25 cellular contexts compared by ENCODE assay signal in the genomic region with DNA sequence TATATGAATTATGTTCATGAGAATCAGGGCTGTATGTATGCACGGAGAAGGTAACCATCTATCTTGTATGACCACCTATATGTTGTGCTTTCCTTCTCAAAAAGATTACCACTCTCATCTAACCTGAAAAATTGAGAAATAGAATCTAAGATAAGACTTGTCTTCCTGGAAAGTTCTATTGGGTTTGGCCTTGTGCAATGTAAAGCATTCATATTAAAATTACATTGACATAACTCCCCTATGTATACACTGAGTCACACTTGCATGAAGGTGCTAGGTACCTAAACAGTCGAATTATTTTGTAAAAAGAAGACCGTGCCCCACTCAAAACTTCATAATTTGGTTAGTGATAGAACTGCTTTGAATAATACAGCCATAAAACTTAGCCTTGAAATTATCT.
"Had no signal": no experiment of that assay in that cellular context is flagged by ENCODE, and none has a peak within 500 bp of the region (broad histone marks: within the 10 kb centered on the region; RNA-seq: fewer than 3 reads in every experiment).

No MANE protein-coding gene starts in this region.

- H3K4me1 ChIP-seq: stomach, suprapubic skin, testis, thyroid gland, tibial artery, tibial nerve, transverse colon, upper lobe of left lung, upper lobe of right lung, uterus, vagina had no signal

- H3K9me3 ChIP-seq: suprapubic skin, testis, thoracic aorta, thyroid gland, tibial artery, transverse colon, upper lobe of right lung, uterus, vagina had no signal

- DNase-seq: stimulated activated CD4-positive, alpha-beta T cell treated with anti-CD3 and anti-CD28 coated beads, Interleukin-2, amount 100 ng/mL, for 48 hours; stimulated activated CD4-positive, alpha-beta T cell treated with anti-CD3 and anti-CD28 coated beads, Interleukin-4, amount 100 ng/mL, for 1 hour; stimulated activated CD4-positive, alpha-beta T cell treated with anti-CD3 and anti-CD28 coated beads, Interleukin-4, amount 100 ng/mL, for 24 hours; stimulated activated CD4-positive, alpha-beta T cell treated with anti-CD3 and anti-CD28 coated beads, Interleukin-4, amount 100 ng/mL, for 4 hours; stimulated activated CD8-positive, alpha-beta memory T cell treated with anti-CD3 and anti-CD28 coated beads, Interleukin-4, amount 100 ng/mL, for 48 hours; stimulated activated naive B cell treated with anti-CD40 and anti-IgM and Interleukin-4, amounts not matched to agents 10 μg/mL and 1 μg/mL and 100 μg/mL, for 72 hours; stimulated activated naive CD4-positive, alpha-beta T cell; stimulated activated naive CD4-positive, alpha-beta T cell treated with Interleukin-2 at 50 U/mL for 16 hours; stimulated activated naive CD8-positive, alpha-beta T cell treated with anti-CD3 and anti-CD28 coated beads, Interleukin-15, amount 100 ng/mL, for 72 hours; stimulated activated naive CD8-positive, alpha-beta T cell treated with anti-CD3 and anti-CD28 coated beads, Interleukin-15, Interleukin-2, amounts not matched to agents 100 U/mL and 50 U/mL, for 24 hours; stomach; testis; thyroid gland; tibial artery; transverse colon; upper lobe of left lung; upper lobe of right lung; uterus had no signal

- FAIRE-seq: urothelium cell line had no signal

- ATAC-seq: stimulated activated effector memory CD8-positive, alpha-beta T cell treated with anti-CD3 and anti-CD28 coated beads, Interleukin-12 subunit alpha, Interleukin-12 subunit beta, amount 100 ng/mL, for 72 hours; stimulated activated memory B cell treated with anti-CD40 and anti-IgM and Interleukin-4, amounts not matched to agents 10 μg/mL and 1 μg/mL and 100 μg/mL, for 72 hours; stimulated activated naive B cell treated with anti-CD40 and anti-IgM and Interleukin-4, amounts not matched to agents 10 μg/mL and 1 μg/mL and 100 μg/mL, for 72 hours; stimulated activated naive CD8-positive, alpha-beta T cell treated with anti-CD3 and anti-CD28 coated beads, Interleukin-15, amount 100 ng/mL, for 72 hours; stimulated activated naive CD8-positive, alpha-beta T cell treated with anti-CD3 and anti-CD28 coated beads, Interleukin-15, Interleukin-2, amounts not matched to agents 100 U/mL and 50 U/mL, for 24 hours had no signal

- H3K36me3 ChIP-seq: stomach, suprapubic skin, thoracic aorta, thyroid gland, tibial artery, tibial nerve, transverse colon, upper lobe of left lung, upper lobe of right lung, uterus, vagina had no signal

- H3K27ac ChIP-seq: stomach, suprapubic skin, testis, thoracic aorta, thyroid gland, tibial artery, tibial nerve, transverse colon, upper lobe of left lung, upper lobe of right lung, uterus, vagina had no signal

- H3K27me3 ChIP-seq: stomach, suprapubic skin, testis, thyroid gland, tibial artery, tibial nerve, transverse colon, upper lobe of left lung, upper lobe of right lung, uterus, vagina had no signal

- H3K4me3 ChIP-seq: stomach, suprapubic skin, testis, thoracic aorta, thyroid gland, tibial artery, tibial nerve, transverse colon, upper lobe of left lung, upper lobe of right lung, uterus, vagina had no signal
